1 cellular context compared by ENCODE assay signal in genomic region chr16:27203429-27204231, GRCh38.
TF ChIP-seq lines count a peak whose summit lies in the region.

TSS of gene KDM8 (plus strand) at chr16:27203526. CDS start at chr16:27210124, 6,598 bp downstream.

TF ChIP-seq in GM12878, 131 proteins besides CTCF, POLR2A, EP300 and RAD21 (continued from another document and continues in another):
- TF ChIP-seq REST (IDR thresholded peaks at IDR 0.05; ENCODE audit: low read depth, low read length) (no peak), SUZ12 (IDR thresholded peaks at IDR 0.05; ENCODE audit: unreplicated experiment) (no peak), NBN (IDR thresholded peaks at IDR 0.05) (peak; percentile 96), EED (IDR thresholded peaks at IDR 0.05; ENCODE audit: low read depth) (no peak), NR2C2 (IDR thresholded peaks at IDR 0.05; ENCODE audit: borderline replicate concordance, control insufficient read depth, insufficient read length, low read depth) (peak; percentile 100), KLF5 (IDR thresholded peaks at IDR 0.05; ENCODE audit: partially characterized antibody) (peak; percentile 84), BMI1 (IDR thresholded peaks at IDR 0.05; ENCODE audit: borderline replicate concordance) (no peak), ESRRA (IDR thresholded peaks at IDR 0.05; ENCODE audit: low read length) (0 out of 2 replicates have a peak, but pooled peaks have one; percentile 19), TARDBP (IDR thresholded peaks at IDR 0.05; ENCODE audit: borderline replicate concordance) (peak; percentile 80; the same call in 1 of the 2 replicates), ZNF207 (IDR thresholded peaks at IDR 0.05; ENCODE audit: borderline replicate concordance) (peak; percentile 85; the same call in 1 of the 2 replicates), SUPT20H (IDR thresholded peaks at IDR 0.05; ENCODE audit: borderline replicate concordance, control insufficient read depth, low read depth, low read length) (no peak), TCF3 (IDR thresholded peaks at IDR 0.05; ENCODE audit: borderline replicate concordance, insufficient read depth, low read depth, low read length) (no peak), PKNOX1 (IDR thresholded peaks at IDR 0.05) (peak; percentile 53), SRF (IDR thresholded peaks at IDR 0.05; ENCODE audit: low read depth in 2 of 2, low read length in 2 of 2) (peak; percentile 98 to 100), DPF2 (IDR thresholded peaks at IDR 0.05) (no peak), HDAC6 (IDR thresholded peaks at IDR 0.05; ENCODE audit: unreplicated experiment) (no peak), SKIL (IDR thresholded peaks at IDR 0.05; ENCODE audit: low read depth, poor library complexity, severe bottlenecking) (no peak), RFX5 (IDR thresholded peaks at IDR 0.05; ENCODE audit: low read depth, low read length) (peak; percentile 12; the same call in 1 of the 2 replicates), EGR1 (IDR thresholded peaks at IDR 0.05; ENCODE audit: borderline replicate concordance in 1 of 2, low read depth in 2 of 2, low read length in 2 of 2) (peak; percentile 13 to 97; a peak in 1 of 3 replicates), MXI1 (IDR thresholded peaks at IDR 0.05; ENCODE audit: low read depth, low read length) (peak; percentile 76; the same call in 1 of the 2 replicates), SMAD5 (IDR thresholded peaks at IDR 0.05; ENCODE audit: low read depth) (peak; percentile 40; the same call in 1 of the 2 replicates), MLLT1 (IDR thresholded peaks at IDR 0.05) (peak; percentile 100), CEBPB (IDR thresholded peaks at IDR 0.05; ENCODE audit: borderline replicate concordance in 1 of 2, low read depth in 2 of 2, low read length in 2 of 2) (no peak), PML (IDR thresholded peaks at IDR 0.05; ENCODE audit: low read length) (peak; percentile 79; the same call in 1 of the 2 replicates), IRF5 (IDR thresholded peaks at IDR 0.05; ENCODE audit: borderline replicate concordance) (no peak), BRCA1 (IDR thresholded peaks at IDR 0.05; ENCODE audit: low read depth, low read length) (no peak), CBX3 (IDR thresholded peaks at IDR 0.05; ENCODE audit: borderline replicate concordance, low read depth) (no peak), STAT1 (conservative IDR thresholded peaks at IDR 0.05) (peak; percentile 99), ATF3 (IDR thresholded peaks at IDR 0.05; ENCODE audit: borderline replicate concordance, extremely low read depth, low read depth, low read length) (no peak), LARP7 (IDR thresholded peaks at IDR 0.05) (no peak), PBX3 (IDR thresholded peaks at IDR 0.05; ENCODE audit: insufficient replicate concordance, low read depth, low read length) (no peak), IRF3 (IDR thresholded peaks at IDR 0.05) (peak; percentile 75), MYC (IDR thresholded peaks at IDR 0.05; ENCODE audit: insufficient read depth, insufficient read length, insufficient replicate concordance, low read length, severe bottlenecking) (no peak), TBL1XR1 (IDR thresholded peaks at IDR 0.05; ENCODE audit: low read depth, low read length) (no peak), ZNF592 (IDR thresholded peaks at IDR 0.05) (no peak), RAD51 (IDR thresholded peaks at IDR 0.05) (peak; percentile 87), JUNB (IDR thresholded peaks at IDR 0.05) (no peak)
